ENCODE assay signal across 10 cellular contexts in the genomic region with DNA sequence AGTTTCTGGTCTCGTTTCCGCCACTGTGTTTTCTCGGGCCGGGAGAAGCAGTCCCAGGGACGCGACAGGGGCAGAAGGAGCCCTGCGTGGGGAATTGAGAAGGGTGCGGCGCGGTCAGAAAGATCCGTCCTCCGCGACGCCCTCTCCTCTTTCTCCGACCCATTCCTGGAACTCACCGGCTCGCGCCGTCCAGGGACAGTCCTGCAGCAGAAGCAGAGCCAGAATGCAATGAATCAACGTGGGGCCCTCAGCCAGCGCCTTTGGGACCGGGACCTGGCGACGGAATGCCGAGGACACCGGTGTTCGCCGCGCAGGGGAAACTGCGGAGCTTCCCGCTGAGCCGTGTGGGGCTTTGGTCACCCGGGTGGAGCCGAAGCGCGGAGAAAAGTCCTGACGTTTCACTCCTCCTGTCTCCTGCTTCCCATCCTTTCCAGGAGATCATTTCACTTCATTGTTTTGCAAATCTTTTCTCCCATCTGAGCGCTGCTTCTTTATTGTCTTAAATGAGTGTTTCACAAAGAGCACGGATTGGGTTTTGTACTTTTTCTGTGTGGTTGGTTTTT. TPM values are rescaled to one million over a fixed set of nuclear protein-coding genes. Genes with fewer than 3 reads are reported as not detected.
DNase-seq lines count a peak whose midpoint lies in the region; ATAC-seq and TF ChIP-seq lines count a peak whose summit lies in the region.
"Had no signal": no experiment of that assay in that cellular context is flagged by ENCODE, and none has a peak within 500 bp of the region (broad histone marks: within the 10 kb centered on the region; RNA-seq: fewer than 3 reads in every experiment).

No MANE protein-coding gene starts in this region.

- no peaks in the 10 kb centered on the region for H3K9me2 ChIP-seq in GM23338 (ENCODE audit: insufficient read depth)

- ATAC-seq in GM23338 (peak; percentile 25), memory B cell (ENCODE audit: low read depth) (no peak), GM19324 (IDR thresholded peaks at IDR 0.05; ENCODE audit: low FRiP score, unreplicated experiment) (no peak), GM21737 (IDR thresholded peaks at IDR 0.05; ENCODE audit: unreplicated experiment) (no peak)
- ATAC-seq in activated T-cell treated with anti-CD3 and anti-CD28 coated beads, Interleukin-2, amount 50 U/mL, for 4 hours: peak in 1 of 2 donors; percentile 19

- H3F3A ChIP-seq in GM23338 (replicated peaks; ENCODE audit: low read depth): peaks cover 5% of the 10 kb centered on the region; the same call in 1 of the 2 replicates

- H3K27ac ChIP-seq in ACC112 (ENCODE audit: low read depth, low read length) (no peak overlapping the region), GM23338 (ENCODE audit: low read depth) (no peak overlapping the region)

- DNase-seq in GM23338 (ENCODE audit: low spot score): peak; percentile 40
- no peak for DNase-seq in activated T-cell treated with anti-CD3 and anti-CD28 coated beads, Interleukin-2, amount 50 U/mL, for 4 hours
- DNase-seq in memory B cell (ENCODE audit: low spot score in 2 of 2): no peak
- DNase-seq in hepatic stellate cell (ENCODE audit: low spot score): no peak
- DNase-seq in NCI-H2227 treated with DMSO at 0.1 percent for 48 hours (lab: John Stamatoyannopoulos, UW): no peak
- DNase-seq: hippocampal formation, NCI-H774 had no signal

- H3K9me3 Mint-ChIP-seq in GM23338: peaks cover 5% of the 10 kb centered on the region; the same call in 1 of the 3 replicates
- H3K9me3 Mint-ChIP-seq in activated T-cell treated with anti-CD3 and anti-CD28 coated beads, Interleukin-2, amount 50 U/mL, for 4 hours: peaks cover 9% of the 10 kb centered on the region
- peaks cover 5% of the 10 kb centered on the region for H3K9me3 Mint-ChIP-seq in memory B cell

- peaks cover 4% of the 10 kb centered on the region for H3K4me1 ChIP-seq in ACC112 (ENCODE audit: control insufficient read depth, insufficient read depth, low read length, unreplicated experiment)
- H3K4me1 ChIP-seq in GM23338 (ENCODE audit: insufficient read depth): peaks cover 13% of the 10 kb centered on the region; the same call in 1 of the 2 replicates

- H3K27ac Mint-ChIP-seq in GM23338 (no peak overlapping the region), memory B cell (peak overlapping the region; percentile 86)

- TF ChIP-seq CTCF in GM23338 (conservative IDR thresholded peaks at IDR 0.05; ENCODE audit: low read depth in 2 of 2): no peak

- H3K4me1 Mint-ChIP-seq in GM23338 (peaks cover 33% of the 10 kb centered on the region), memory B cell (peaks cover 25% of the 10 kb centered on the region)
- peaks cover 27% of the 10 kb centered on the region for H3K4me1 Mint-ChIP-seq in activated T-cell treated with anti-CD3 and anti-CD28 coated beads, Interleukin-2, amount 50 U/mL, for 4 hours (ENCODE audit: low read depth)

- H3K27me3 ChIP-seq in ACC112 (ENCODE audit: insufficient read depth, low read length): peaks cover 99% of the 10 kb centered on the region
- H3K27me3 ChIP-seq in GM23338 (ENCODE audit: insufficient read depth): peaks cover 100% of the 10 kb centered on the region

- no peaks in the 10 kb centered on the region for H3K79me2 ChIP-seq in ACC112 (ENCODE audit: control insufficient read depth, insufficient read depth, low read length, unreplicated experiment)
- no peaks in the 10 kb centered on the region for H3K79me2 ChIP-seq in GM23338 (replicated peaks; ENCODE audit: insufficient read depth)

- H3K4me3 Mint-ChIP-seq in GM23338: peak overlapping the region; percentile 61
- peak overlapping the region; percentile 79 for H3K4me3 Mint-ChIP-seq in activated T-cell treated with anti-CD3 and anti-CD28 coated beads, Interleukin-2, amount 50 U/mL, for 4 hours
- peak overlapping the region; percentile 92 for H3K4me3 Mint-ChIP-seq in memory B cell

- H2AFZ ChIP-seq in ACC112 (ENCODE audit: low read length, unreplicated experiment) (no peak overlapping the region), GM23338 (no peak overlapping the region; the same call in 1 of the 2 replicates)

- H3K27me3 Mint-ChIP-seq in GM23338 (ENCODE audit: insufficient read depth, low read depth, poor library complexity): peaks cover 99% of the 10 kb centered on the region
- peaks cover 91% of the 10 kb centered on the region for H3K27me3 Mint-ChIP-seq in activated T-cell treated with anti-CD3 and anti-CD28 coated beads, Interleukin-2, amount 50 U/mL, for 4 hours (ENCODE audit: low read depth)
- peaks cover 51% of the 10 kb centered on the region for H3K27me3 Mint-ChIP-seq in memory B cell

- H3K36me3 ChIP-seq in ACC112 (ENCODE audit: insufficient read depth, low read length): no peaks in the 10 kb centered on the region
- no peaks in the 10 kb centered on the region for H3K36me3 ChIP-seq in GM23338 (ENCODE audit: insufficient read depth)

- H3K36me3 Mint-ChIP-seq in GM23338 (ENCODE audit: low read depth) (no peaks in the 10 kb centered on the region; the same call in 2 of the 3 replicates), memory B cell (peaks cover 5% of the 10 kb centered on the region)
- H3K36me3 Mint-ChIP-seq in activated T-cell treated with anti-CD3 and anti-CD28 coated beads, Interleukin-2, amount 50 U/mL, for 4 hours (ENCODE audit: insufficient read depth): no peaks in the 10 kb centered on the region

- H3K4me3 ChIP-seq in ACC112 (ENCODE audit: low read depth, low read length) (peak overlapping the region; percentile 61), GM23338 (peak overlapping the region; percentile 49)

- peak overlapping the region; percentile 77 for H3K4me2 ChIP-seq in GM23338

- peaks cover 14% of the 10 kb centered on the region for H4K20me1 ChIP-seq in GM23338 (replicated peaks; ENCODE audit: insufficient read depth)

TF ChIP-seq in GM23338, 12 proteins besides CTCF, POLR2A, EP300 and RAD21:
- TF ChIP-seq JUNB (IDR thresholded peaks at IDR 0.05; ENCODE audit: unreplicated experiment) (no peak), EZH2phosphoT487 (IDR thresholded peaks at IDR 0.05; ENCODE audit: unreplicated experiment) (peak; percentile 90)

RNA-seq across cellular contexts. Expression of gene ULBP1, which starts 26.4 kb away (rescaled TPM):
- 1.0 and 1.7 TPM in 2 replicates for total RNA-seq in GM23338 (2014; rRNA removed; shearing (Covaris generic))
- polyA plus RNA-seq in GM23338 (2016; fragmentation: Nextera tagmentation; extraction: Ambion mirVana): 0.74 and 1.3 TPM in 2 replicates
- total RNA-seq in activated T-cell treated with anti-CD3 and anti-CD28 coated beads, Interleukin-2, amount 50 U/mL, for 4 hours: 1 to 10 TPM in 2 of 3 donors, under 1 TPM in 1; 0.83 to 1.3 (median 1.2) TPM

RNA-seq across cellular contexts. Expression of gene RAET1L, which starts 35.1 kb away (rescaled TPM):
- total RNA-seq in GM23338 (2014; rRNA removed; shearing (Covaris generic)): not detected in 2 replicates
- polyA plus RNA-seq in GM23338 (2016; fragmentation: Nextera tagmentation; extraction: Ambion mirVana): not detected in 2 replicates
- not detected for total RNA-seq in activated T-cell treated with anti-CD3 and anti-CD28 coated beads, Interleukin-2, amount 50 U/mL, for 4 hours

RNA-seq across cellular contexts. Expression of gene ULBP2, which starts 48.4 kb away (rescaled TPM):
- 1.1 TPM in 1 of 2 replicates, not detected in the other for total RNA-seq in GM23338 (2014; rRNA removed; shearing (Covaris generic))
- polyA plus RNA-seq in GM23338 (2016; fragmentation: Nextera tagmentation; extraction: Ambion mirVana): 0.21 TPM in 1 of 2 replicates, not detected in the other
- total RNA-seq in activated T-cell treated with anti-CD3 and anti-CD28 coated beads, Interleukin-2, amount 50 U/mL, for 4 hours: under 1 TPM; 0.43 to 0.87 (median 0.51) TPM
